17 cellular contexts compared by ENCODE assay signal in the genomic region with DNA sequence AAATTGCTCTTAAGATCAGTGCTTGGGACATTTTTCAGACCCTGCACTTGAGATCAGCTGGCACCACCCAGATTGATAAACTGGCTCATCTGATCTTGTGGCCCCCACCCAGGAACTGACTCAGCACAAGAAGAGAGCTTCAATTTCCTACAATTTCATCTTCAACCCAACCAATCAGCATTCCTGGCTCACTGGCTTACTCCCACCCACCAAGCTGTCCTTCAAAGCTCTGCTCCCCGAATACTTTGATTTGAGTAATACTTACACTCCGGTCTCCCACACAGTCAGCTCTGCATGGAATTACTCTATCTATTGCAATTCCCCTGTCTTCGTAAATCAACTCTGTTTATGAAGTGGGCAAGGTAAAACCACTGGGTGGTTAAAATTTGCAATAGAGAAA.
"Had no signal": no experiment of that assay in that cellular context is flagged by ENCODE, and none has a peak within 500 bp of the region (broad histone marks: within the 10 kb centered on the region; RNA-seq: fewer than 3 reads in every experiment).

No MANE protein-coding gene starts in this region.

- H3K9me3 ChIP-seq: colonic mucosa, gastrocnemius medialis, neutrophil had no signal

- H3K4me1 ChIP-seq: colonic mucosa, gastrocnemius medialis, heart right ventricle, stomach had no signal

- H3K36me3 ChIP-seq: colonic mucosa, gastrocnemius medialis, heart right ventricle, neutrophil, stomach had no signal

- H3K27me3 Mint-ChIP-seq: naive thymus-derived CD4-positive, alpha-beta T cell; type B pancreatic cell had no signal

- DNase-seq: colonic mucosa; dermis blood vessel endothelial cell; gastrocnemius medialis; heart right ventricle; hypothalamus; mammary epithelial cell; naive thymus-derived CD4-positive, alpha-beta T cell; posterior cingulate gyrus; right cardiac atrium; small intestine; stimulated activated CD4-positive, alpha-beta T cell treated with anti-CD3 and anti-CD28 coated beads, Interleukin-12 subunit alpha, Interleukin-12 subunit beta, amount 100 ng/mL, for 4 hours; stimulated activated naive CD4-positive, alpha-beta T cell; stomach; substantia nigra had no signal

- H3K27ac ChIP-seq: colonic mucosa, gastrocnemius medialis, heart right ventricle, neutrophil, stomach had no signal

- H3K4me3 Mint-ChIP-seq: naive thymus-derived CD4-positive, alpha-beta T cell; type B pancreatic cell had no signal

- ATAC-seq: gastrocnemius medialis; left lobe of liver; naive thymus-derived CD4-positive, alpha-beta T cell; right cardiac atrium had no signal

- H3K27ac Mint-ChIP-seq: naive thymus-derived CD4-positive, alpha-beta T cell; type B pancreatic cell had no signal

- H3K27me3 ChIP-seq: colonic mucosa, gastrocnemius medialis, heart right ventricle, neutrophil, stomach had no signal

- H3K36me3 Mint-ChIP-seq: naive thymus-derived CD4-positive, alpha-beta T cell; type B pancreatic cell had no signal

- H3K4me3 ChIP-seq: colonic mucosa, gastrocnemius medialis, heart right ventricle, stomach had no signal
